In genomic region chr2:73893764-73894474, GRCh38 we compare ENCODE assay signal across 19 cellular contexts. TPM values are rescaled to one million over a fixed set of nuclear protein-coding genes. Genes with fewer than 3 reads are reported as not detected.
DNase-seq lines count a peak whose midpoint lies in the region; ATAC-seq and TF ChIP-seq lines count a peak whose summit lies in the region.
"Had no signal": no experiment of that assay in that cellular context is flagged by ENCODE, and none has a peak within 500 bp of the region (broad histone marks: within the 10 kb centered on the region; RNA-seq: fewer than 3 reads in every experiment).

No MANE protein-coding gene starts in this region.

- H3K9ac ChIP-seq in mesenchymal stem cell (ENCODE audit: low read length) (no peak overlapping the region), stomach smooth muscle (ENCODE audit: low read length in 2 of 2) (peak overlapping the region; percentile 99 to 100)
- H3K9ac ChIP-seq: GM23248 had no signal

- H3K27me3 ChIP-seq in ascending aorta (no peaks in the 10 kb centered on the region), mesenchymal stem cell (ENCODE audit: control insufficient read depth in 1 of 2, insufficient read depth in 1 of 2, low read length in 2 of 2) (peaks cover 0 to 73% of the 10 kb centered on the region in 2 experiments), stomach smooth muscle (ENCODE audit: control insufficient read depth in 1 of 2, insufficient read depth in 2 of 2, low read length in 2 of 2) (no peaks in the 10 kb centered on the region), heart right ventricle (peaks cover 0 to 3% (median 0%) of the 10 kb centered on the region in 7 donors)
- H3K27me3 ChIP-seq: tibial nerve had no signal

- no peak overlapping the region for H2BK120ac ChIP-seq in mesenchymal stem cell (ENCODE audit: low read depth, low read length)

- no peak overlapping the region for H3K4ac ChIP-seq in mesenchymal stem cell (ENCODE audit: low read depth in 1 of 2, low read length in 2 of 2)

- CTCF ChIA-PET in activated CD8-positive, alpha-beta memory T cell treated with anti-CD3 and anti-CD28 coated beads, Interleukin-2, amount 10 ng/mL, durations not matched to agents 7 days and 5 days (lab: Charles Lee) = interaction anchor here (0.5 to 1.3 kb wide), 3 partner anchors 15 to 214 kb away, joined by 3 to 4 read pairs (median 3); no protein-coding TSS in a partner anchor

- no peak overlapping the region for H3K18ac ChIP-seq in mesenchymal stem cell (ENCODE audit: low read depth in 1 of 2, low read length in 2 of 2)

- TF ChIP-seq CTCF in ascending aorta (IDR thresholded peaks at IDR 0.05) = no peak
- no peak for TF ChIP-seq CTCF in heart right ventricle (IDR thresholded peaks at IDR 0.05)

- H3K4me3 ChIP-seq in ascending aorta = peak overlapping the region; percentile 49 to 65
- peak overlapping the region in 1 of 2 experiments; percentile 34 for H3K4me3 ChIP-seq in mesenchymal stem cell (ENCODE audit: insufficient read depth in 1 of 2, low read depth in 1 of 2, low read length in 2 of 2)
- H3K4me3 ChIP-seq in stomach smooth muscle (ENCODE audit: low read length in 2 of 2) = peak overlapping the region; percentile 90 to 97
- no peak overlapping the region for H3K4me3 ChIP-seq in heart right ventricle
- H3K4me3 ChIP-seq: GM23248 had no signal

- H3K36me3 ChIP-seq in ascending aorta = no peaks in the 10 kb centered on the region
- no peaks in the 10 kb centered on the region for H3K36me3 ChIP-seq in mesenchymal stem cell (ENCODE audit: control insufficient read depth in 1 of 2, insufficient read depth in 2 of 2, low read depth in 1 of 2, low read length in 2 of 2)
- H3K36me3 ChIP-seq in stomach smooth muscle (ENCODE audit: control insufficient read depth in 2 of 2, insufficient read depth in 2 of 2, low read length in 2 of 2) = peaks cover 32 to 51% of the 10 kb centered on the region in 2 donors
- no peaks in the 10 kb centered on the region for H3K36me3 ChIP-seq in heart right ventricle
- H3K36me3 ChIP-seq: tibial nerve had no signal

- 91% methylated on average over 9 of the region's 9 CpGs for WGBS in mesenchymal stem cell
- 87 to 93% methylated on average over 9 of the region's 9 CpGs for WGBS in heart right ventricle, 2 donors

- H3K9me3 Mint-ChIP-seq in activated CD8-positive, alpha-beta memory T cell treated with anti-CD3 and anti-CD28 coated beads, Interleukin-2, amount 10 ng/mL, durations not matched to agents 7 days and 5 days (ENCODE audit: low read depth) = no peaks in the 10 kb centered on the region
- H3K9me3 Mint-ChIP-seq: naive B cell had no signal

- no peak overlapping the region for H4K91ac ChIP-seq in mesenchymal stem cell (ENCODE audit: low read length)

- no peak overlapping the region for H3K4me3 Mint-ChIP-seq in activated CD8-positive, alpha-beta memory T cell treated with anti-CD3 and anti-CD28 coated beads, Interleukin-2, amount 10 ng/mL, durations not matched to agents 7 days and 5 days
- H3K4me3 Mint-ChIP-seq: naive B cell had no signal

- H3K27me3 Mint-ChIP-seq in activated CD8-positive, alpha-beta memory T cell treated with anti-CD3 and anti-CD28 coated beads, Interleukin-2, amount 10 ng/mL, durations not matched to agents 7 days and 5 days = no peaks in the 10 kb centered on the region

- peaks cover 5 to 14% of the 10 kb centered on the region in 2 donors for H3K4me1 ChIP-seq in ascending aorta
- peaks cover 37% of the 10 kb centered on the region for H3K4me1 ChIP-seq in mesenchymal stem cell (ENCODE audit: control insufficient read depth, insufficient read depth, low read depth, low read length)
- H3K4me1 ChIP-seq in stomach smooth muscle (ENCODE audit: control insufficient read depth, insufficient read depth, low read length) = peaks cover 32% of the 10 kb centered on the region
- peaks cover 0 to 13% (median 0%) of the 10 kb centered on the region in 9 donors for H3K4me1 ChIP-seq in heart right ventricle

- H3K27ac ChIP-seq in ascending aorta (peak overlapping the region; percentile 87 to 91), mesenchymal stem cell (ENCODE audit: low read length, poor library complexity, severe bottlenecking) (no peak overlapping the region), stomach smooth muscle (ENCODE audit: low read length) (peak overlapping the region; percentile 100), heart right ventricle (no peak overlapping the region)
- H3K27ac ChIP-seq: GM23248 had no signal

- no peak overlapping the region for H4K8ac ChIP-seq in mesenchymal stem cell (ENCODE audit: low read length)

- H3K23ac ChIP-seq in mesenchymal stem cell (ENCODE audit: low read length in 2 of 2) = no peak overlapping the region

- peak overlapping the region; percentile 30 for H3K27ac Mint-ChIP-seq in activated CD8-positive, alpha-beta memory T cell treated with anti-CD3 and anti-CD28 coated beads, Interleukin-2, amount 10 ng/mL, durations not matched to agents 7 days and 5 days

- no peak overlapping the region for H3K14ac ChIP-seq in mesenchymal stem cell (ENCODE audit: low read length in 2 of 2)

- H2BK5ac ChIP-seq in mesenchymal stem cell (ENCODE audit: low read depth, low read length, poor library complexity, severe bottlenecking) = no peak overlapping the region

- H3K4me2 ChIP-seq in mesenchymal stem cell (ENCODE audit: low read length, poor library complexity, severe bottlenecking) = peak overlapping the region; percentile 12

- no peak overlapping the region for H2BK12ac ChIP-seq in mesenchymal stem cell (ENCODE audit: low read length in 2 of 2)

- no peaks in the 10 kb centered on the region for H3K9me3 ChIP-seq in ascending aorta
- no peaks in the 10 kb centered on the region for H3K9me3 ChIP-seq in mesenchymal stem cell (ENCODE audit: control insufficient read depth, low read length)
- no peaks in the 10 kb centered on the region for H3K9me3 ChIP-seq in stomach smooth muscle (ENCODE audit: control insufficient read depth in 2 of 2, low read length in 2 of 2)
- no peaks in the 10 kb centered on the region for H3K9me3 ChIP-seq in heart right ventricle
- H3K9me3 ChIP-seq: tibial nerve had no signal

- ATAC-seq in activated CD8-positive, alpha-beta memory T cell treated with anti-CD3 and anti-CD28 coated beads, Interleukin-2, amount 10 ng/mL, durations not matched to agents 7 days and 5 days = no peak
- ATAC-seq in GM18858 (IDR thresholded peaks at IDR 0.05; ENCODE audit: unreplicated experiment) (no peak), heart right ventricle (no peak)
- ATAC-seq: Right ventricle myocardium inferior had no signal

- H2AFZ ChIP-seq in mesenchymal stem cell (ENCODE audit: low read depth, low read length) = no peak overlapping the region
- H2AFZ ChIP-seq: GM23248 had no signal

- intact Hi-C loops in ascending aorta (cut with DNase I) (loop anchor here (1.0 to 2.0 kb wide), 2 partner anchors 24 to 65 kb away; partner anchors contain the start of gene STAMBP), heart right ventricle (cut with DNase I) (no loop called here)

- DNase-seq in activated CD8-positive, alpha-beta memory T cell treated with anti-CD3 and anti-CD28 coated beads, Interleukin-2, amount 10 ng/mL, durations not matched to agents 7 days and 5 days = no peak
- no peak for DNase-seq in activated CD8-positive, alpha-beta memory T cell treated with anti-CD3 and anti-CD28 coated beads for 24 hours
- DNase-seq in ascending aorta (ENCODE audit: low spot score in 2 of 2) (no peak), mesenchymal stem cell (no peak), heart right ventricle (no peak)
- no peak for DNase-seq in activated CD4-positive, alpha-beta T cell treated with anti-CD3 and anti-CD28 coated beads, Interleukin-2, amount 50 U/mL, for 1 hour
- DNase-seq: activated CD4-positive, alpha-beta T cell treated with anti-CD3 and anti-CD28 coated beads for 48 hours; GM23248; hypothalamus; Karpas-422; naive B cell; NCI-H1417 treated with DMSO at 0.1 percent for 48 hours; NK-92 treated with Interleukin-12 subunit alpha and Interleukin-12 subunit beta, amount 100 ng/mL, for 24 hours had no signal

- peaks cover 12% of the 10 kb centered on the region for H3K79me1 ChIP-seq in mesenchymal stem cell (replicated peaks; ENCODE audit: low read length, poor library complexity, severe bottlenecking)

- no peak overlapping the region for H2BK15ac ChIP-seq in mesenchymal stem cell (ENCODE audit: low read depth, poor library complexity, severe bottlenecking)

- peaks cover 40% of the 10 kb centered on the region for H3K4me1 Mint-ChIP-seq in activated CD8-positive, alpha-beta memory T cell treated with anti-CD3 and anti-CD28 coated beads, Interleukin-2, amount 10 ng/mL, durations not matched to agents 7 days and 5 days

- no peaks in the 10 kb centered on the region for H3K36me3 Mint-ChIP-seq in activated CD8-positive, alpha-beta memory T cell treated with anti-CD3 and anti-CD28 coated beads, Interleukin-2, amount 10 ng/mL, durations not matched to agents 7 days and 5 days
- H3K36me3 Mint-ChIP-seq: naive B cell had no signal

- peak overlapping the region; percentile 84 for H2AK5ac ChIP-seq in mesenchymal stem cell (ENCODE audit: low read length, severe bottlenecking)

RNA-seq across cellular contexts. Expression of gene ACTG2, which starts 1.1 kb away (rescaled TPM):
- total RNA-seq in activated CD8-positive, alpha-beta memory T cell treated with anti-CD3 and anti-CD28 coated beads, Interleukin-2, amount 10 ng/mL, durations not matched to agents 7 days and 5 days = not detected
- total RNA-seq in ascending aorta (134 TPM), heart right ventricle (1 to 10 TPM in 6 of 10 donors, under 1 TPM in 4; 0.52 to 3.7 (median 1.4) TPM)
- 101 TPM for polyA plus RNA-seq in mesenchymal stem cell (2013, experiment 1 of 2)
- 99.5 TPM for polyA plus RNA-seq in mesenchymal stem cell (2013, experiment 2 of 2)
- polyA plus RNA-seq in heart right ventricle = 10 to 100 TPM in 1 of 2 donors, 1 to 10 TPM in 1; 5.6 to 44.1 TPM
- total RNA-seq: dermis microvascular lymphatic vessel endothelial cell; GM23248; T-helper 2 cell treated with Interferon-gamma antibody and Interleukin-4, amounts not matched to agents 100 ng/mL and 5 ng/mL, for 36 hours had no signal
- polyA plus RNA-seq: GM23248 had no signal

RNA-seq across cellular contexts. Expression of gene DGUOK, which starts 32.8 kb away (rescaled TPM):
- 10 to 100 TPM; 65.9 to 75.4 TPM for total RNA-seq in activated CD8-positive, alpha-beta memory T cell treated with anti-CD3 and anti-CD28 coated beads, Interleukin-2, amount 10 ng/mL, durations not matched to agents 7 days and 5 days
- total RNA-seq in ascending aorta (79.7 TPM), heart right ventricle (10 to 100 TPM; 18.7 to 29.4 (median 22.6) TPM)
- 115 TPM for polyA plus RNA-seq in mesenchymal stem cell (2013, experiment 1 of 2)
- polyA plus RNA-seq in mesenchymal stem cell (2013, experiment 2 of 2) = 112 TPM
- polyA plus RNA-seq in heart right ventricle = 10 to 100 TPM; 38.7 to 56.2 TPM

Comparison
In these comparisons a context has a peak if more than half of its experiments do, and no peak if none do; other contexts are left out.
1. H3K27ac ChIP-seq: peak in ascending aorta (2 of 2) and stomach smooth muscle (single experiment); none in mesenchymal stem cell (single experiment) and heart right ventricle (0 of 10).
2. H3K4me3 ChIP-seq: peak in ascending aorta (2 of 2) and stomach smooth muscle (2 of 2); none in heart right ventricle (0 of 10).
3. RNA of gene ACTG2, which starts 1.1 kb away (total RNA-seq): 134 TPM in ascending aorta (single experiment); 0.52 to 3.7 TPM in heart right ventricle and not detected in activated CD8-positive, alpha-beta memory T cell treated with anti-CD3 and anti-CD28 coated beads, Interleukin-2, amount 10 ng/mL, durations not matched to agents 7 days and 5 days; every median in the first group is over 10 times any median in the second.